ENCODE assay signal across 11 cellular contexts in genomic region chr10:69446650-69447151, GRCh38. TPM values are rescaled to one million over a fixed set of nuclear protein-coding genes. Genes with fewer than 3 reads are reported as not detected.
DNase-seq lines count a peak whose midpoint lies in the region; ATAC-seq and TF ChIP-seq lines count a peak whose summit lies in the region.
"Had no signal": no experiment of that assay in that cellular context is flagged by ENCODE, and none has a peak within 500 bp of the region (broad histone marks: within the 10 kb centered on the region; RNA-seq: fewer than 3 reads in every experiment).

No MANE protein-coding gene starts in this region.

- peak overlapping the region; percentile 76 for H3K27ac Mint-ChIP-seq in type B pancreatic cell
- H3K27ac Mint-ChIP-seq: activated naive CD8-positive, alpha-beta T cell treated with anti-CD3 and anti-CD28 coated beads for 36 hours had no signal

- peak overlapping the region; percentile 6 for H3K4me3 Mint-ChIP-seq in type B pancreatic cell
- H3K4me3 Mint-ChIP-seq: activated naive CD8-positive, alpha-beta T cell treated with anti-CD3 and anti-CD28 coated beads for 36 hours had no signal

- DNase-seq in HPDE6-E6E7 (ENCODE audit: extremely low spot score) (peak; percentile 66), amniotic epithelial cell (ENCODE audit: low read depth) (peak; percentile 95), iris pigment epithelial cell (ENCODE audit: low read depth) (peak; percentile 96), type B pancreatic cell (ENCODE audit: extremely low spot score, unreplicated experiment) (no peak), COR-L47 (lab: John Stamatoyannopoulos, UW) (no peak)
- DNase-seq: activated naive CD8-positive, alpha-beta T cell treated with anti-CD3 and anti-CD28 coated beads for 36 hours; hypothalamus; NCI-H446; stimulated activated naive CD4-positive, alpha-beta T cell had no signal

- no peaks in the 10 kb centered on the region for H3K36me3 Mint-ChIP-seq in type B pancreatic cell
- H3K36me3 Mint-ChIP-seq: activated naive CD8-positive, alpha-beta T cell treated with anti-CD3 and anti-CD28 coated beads for 36 hours had no signal

- H3K9me3 Mint-ChIP-seq in type B pancreatic cell: no peaks in the 10 kb centered on the region
- H3K9me3 Mint-ChIP-seq: activated naive CD8-positive, alpha-beta T cell treated with anti-CD3 and anti-CD28 coated beads for 36 hours had no signal

- ATAC-seq in HG02678 (IDR thresholded peaks at IDR 0.05; ENCODE audit: unreplicated experiment) (no peak), HG03039 (IDR thresholded peaks at IDR 0.05; ENCODE audit: unreplicated experiment) (no peak)

- H3K4me1 Mint-ChIP-seq in type B pancreatic cell (ENCODE audit: unreplicated experiment): peaks cover 15% of the 10 kb centered on the region

- TF ChIP-seq CTCF in type B pancreatic cell (conservative IDR thresholded peaks at IDR 0.05): no peak

- peaks cover 15% of the 10 kb centered on the region for H3K27me3 Mint-ChIP-seq in type B pancreatic cell
- H3K27me3 Mint-ChIP-seq: activated naive CD8-positive, alpha-beta T cell treated with anti-CD3 and anti-CD28 coated beads for 36 hours had no signal

RNA-seq across cellular contexts. Expression of gene TSPAN15, which starts 4.6 kb away (rescaled TPM):
- total RNA-seq in type B pancreatic cell (ENCODE audit: low replicate concordance): 19.4 and 19.7 TPM in 2 replicates

RNA-seq across cellular contexts. Expression of gene TACR2, which starts 30.0 kb away (rescaled TPM):
- total RNA-seq in type B pancreatic cell (ENCODE audit: low replicate concordance): not detected in 2 replicates
- total RNA-seq: activated naive CD8-positive, alpha-beta T cell treated with anti-CD3 and anti-CD28 coated beads for 36 hours had no signal

Comparison
In these comparisons a context has a peak if more than half of its experiments do, and no peak if none do; other contexts are left out.
1. DNase-seq: peak in HPDE6-E6E7 (single experiment), amniotic epithelial cell (single experiment) and iris pigment epithelial cell (single experiment); none in type B pancreatic cell (single experiment) and COR-L47 (single experiment).